In genomic region chr16:53991181-53992056, GRCh38 we compare ENCODE assay signal across 10 cellular contexts.
DNase-seq lines count a peak whose midpoint lies in the region; ATAC-seq and TF ChIP-seq lines count a peak whose summit lies in the region.
"Had no signal": no experiment of that assay in that cellular context is flagged by ENCODE, and none has a peak within 500 bp of the region (broad histone marks: within the 10 kb centered on the region; RNA-seq: fewer than 3 reads in every experiment).

No MANE protein-coding gene starts in this region.

- H3K36me3 ChIP-seq in fibroblast of lung (ENCODE audit: control insufficient read depth, insufficient read depth, low read length) (no peaks in the 10 kb centered on the region), skeletal muscle tissue (ENCODE audit: control insufficient read depth in 3 of 3, insufficient read depth in 3 of 3, low read length in 3 of 3) (no peaks in the 10 kb centered on the region)

- DNase-seq in DMS153 (lab: John Stamatoyannopoulos, UW) (peak; percentile 31), DMS153 treated with DMSO at 0.1 percent for 48 hours (lab: John Stamatoyannopoulos, UW; ENCODE audit: unreplicated experiment) (no peak), NCI-H510A treated with DMSO at 0.1 percent for 48 hours (lab: John Stamatoyannopoulos, UW) (peak; percentile 86), fibroblast of lung (ENCODE audit: low read depth in 2 of 2) (peak; percentile 84)
- no peak for DNase-seq in activated CD4-positive, CD25-positive, alpha-beta regulatory T cell treated with anti-CD3 and anti-CD28 coated beads, Interleukin-2, amount 50 U/mL, for 72 hours
- DNase-seq: 8988T; stimulated activated CD4-positive, alpha-beta T cell treated with anti-CD3 and anti-CD28 coated beads, Interleukin-2, amount 100 ng/mL, for 48 hours had no signal

- H2AFZ ChIP-seq in fibroblast of lung (ENCODE audit: low read length): no peak overlapping the region

- H3K27me3 ChIP-seq in fibroblast of lung (ENCODE audit: control insufficient read depth, insufficient read depth, low read length) (no peaks in the 10 kb centered on the region), skeletal muscle tissue (ENCODE audit: control insufficient read depth in 3 of 3, insufficient read depth in 3 of 3, low read length in 3 of 3) (no peaks in the 10 kb centered on the region)

- ATAC-seq in HG03521 (IDR thresholded peaks at IDR 0.05; ENCODE audit: unreplicated experiment): no peak
- no peak for ATAC-seq in HG03469 (IDR thresholded peaks at IDR 0.05; ENCODE audit: unreplicated experiment)

- H3K4me1 ChIP-seq in fibroblast of lung (ENCODE audit: control insufficient read depth, extremely low read depth, insufficient read depth, low read length) (peaks cover 2% of the 10 kb centered on the region), skeletal muscle tissue (ENCODE audit: control insufficient read depth in 3 of 3, insufficient read depth in 3 of 3, low read length in 3 of 3) (peaks cover 13 to 41% (median 28%) of the 10 kb centered on the region in 3 donors)

- H3K4me2 ChIP-seq in fibroblast of lung (ENCODE audit: extremely low read depth, insufficient read depth, low read length): no peak overlapping the region

- H3K27ac ChIP-seq in fibroblast of lung (ENCODE audit: insufficient read depth, low read length) (no peak overlapping the region), skeletal muscle tissue (ENCODE audit: low read depth, low read length) (peak overlapping the region; percentile 31)

- H3K9me3 ChIP-seq in fibroblast of lung (ENCODE audit: control insufficient read depth, insufficient read depth, low read depth, low read length): no peaks in the 10 kb centered on the region
- H3K9me3 ChIP-seq in skeletal muscle tissue (ENCODE audit: control insufficient read depth in 3 of 3, low read length in 3 of 3): no peaks in the 10 kb centered on the region

- H3K79me2 ChIP-seq in fibroblast of lung (ENCODE audit: control insufficient read depth, insufficient read depth, low read length): no peaks in the 10 kb centered on the region

- TF ChIP-seq CTCF in fibroblast of lung (conservative IDR thresholded peaks at IDR 0.05 in 1 of 2, IDR thresholded peaks at IDR 0.05 in 1 of 2; ENCODE audit: low read depth in 1 of 2, low read length in 2 of 2): no peak

- H3K4me3 ChIP-seq in fibroblast of lung (replicated peaks in 1 of 4; ENCODE audit: control extremely low read depth in 1 of 4, insufficient read depth in 1 of 4, low read depth in 3 of 4, low read length in 4 of 4) (peak overlapping the region in 1 of 4 experiments; percentile 24), skeletal muscle tissue (ENCODE audit: low read length in 3 of 3) (peak overlapping the region in 1 of 3 donors; percentile 29)

- no peaks in the 10 kb centered on the region for H4K20me1 ChIP-seq in fibroblast of lung (ENCODE audit: control insufficient read depth, extremely low read depth, insufficient read depth, low read length)

- H3K9ac ChIP-seq in fibroblast of lung (ENCODE audit: insufficient read depth, low read length): no peak overlapping the region
- H3K9ac ChIP-seq in skeletal muscle tissue (ENCODE audit: low read depth in 1 of 3, low read length in 3 of 3): peak overlapping the region in 2 of 3 donors; percentile 48 to 68

Comparison
In these comparisons a context has a peak if more than half of its experiments do, and no peak if none do; other contexts are left out.
1. DNase-seq: peak in DMS153 (single experiment), NCI-H510A treated with DMSO at 0.1 percent for 48 hours (single experiment) and fibroblast of lung (2 of 2); none in DMS153 treated with DMSO at 0.1 percent for 48 hours (single experiment) and activated CD4-positive, CD25-positive, alpha-beta regulatory T cell treated with anti-CD3 and anti-CD28 coated beads, Interleukin-2, amount 50 U/mL, for 72 hours (single experiment).